In the genomic region with DNA sequence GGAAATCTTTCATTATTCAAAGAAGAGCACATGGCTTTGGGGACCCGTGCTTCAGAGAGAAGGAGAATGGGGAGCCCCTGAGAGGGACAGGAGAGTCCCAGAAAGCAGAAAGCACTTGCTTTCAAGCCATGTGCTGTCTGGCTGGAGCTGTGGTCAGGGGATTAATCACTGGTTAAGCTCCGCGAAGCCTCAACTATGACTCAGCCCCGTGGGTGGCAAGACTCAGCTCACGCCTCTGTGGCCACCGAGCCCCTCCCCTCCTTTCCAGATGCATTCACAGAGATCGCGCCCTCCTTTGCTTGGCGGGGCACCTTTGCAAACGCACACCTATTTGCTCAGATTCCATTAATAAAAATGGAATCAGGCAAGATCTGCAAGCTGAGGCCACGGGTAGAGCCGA, we compare ENCODE assay signal across 17 cellular contexts.
DNase-seq lines count a peak whose midpoint lies in the region; ATAC-seq and FAIRE-seq lines count a peak whose summit lies in the region.
"Had no signal": no experiment of that assay in that cellular context is flagged by ENCODE, and none has a peak within 500 bp of the region (broad histone marks: within the 10 kb centered on the region; RNA-seq: fewer than 3 reads in every experiment).

No MANE protein-coding gene starts in this region.

- peak; percentile 33 for DNase-seq in stimulated activated naive CD8-positive, alpha-beta T cell treated with anti-CD3 and anti-CD28 coated beads, Interleukin-15, Interleukin-2, amounts not matched to agents 100 U/mL and 50 U/mL, for 24 hours
- DNase-seq in stimulated activated naive CD8-positive, alpha-beta T cell treated with anti-CD3 and anti-CD28 coated beads, Interleukin-15, amount 100 ng/mL, for 72 hours = no peak
- DNase-seq in RPMI7951 (ENCODE audit: low read depth) (peak; percentile 47), iPS-NIHi7 (ENCODE audit: extremely low spot score) (peak; percentile 48), urothelium cell line (ENCODE audit: low spot score) (peak; percentile 83), right cardiac atrium (no peak), NCI-H1930 (lab: John Stamatoyannopoulos, UW) (no peak)
- DNase-seq: activated CD8-positive, alpha-beta memory T cell treated with anti-CD3 and anti-CD28 coated beads, Interleukin-2, amount 10 ng/mL, durations not matched to agents 7 days and 5 days; activated naive CD4-positive, alpha-beta T cell treated with anti-CD3 and anti-CD28 coated beads, Interleukin-2, amount 50 U/mL, for 16 hours; DMS 273 treated with DMSO at 0.1 percent for 48 hours; NCI-H1105 treated with DMSO at 0.1 percent for 48 hours; NCI-H345; stimulated activated CD4-positive, alpha-beta T cell treated with anti-CD3 and anti-CD28 coated beads, Interleukin-2, amount 100 ng/mL, for 48 hours; uterus had no signal

- H3K9me3 ChIP-seq in right cardiac atrium (ENCODE audit: control insufficient read depth, low read length) = no peaks in the 10 kb centered on the region
- H3K9me3 ChIP-seq: uterus had no signal

- no peak for ATAC-seq in stimulated activated naive CD8-positive, alpha-beta T cell treated with anti-CD3 and anti-CD28 coated beads, Interleukin-15, Interleukin-2, amounts not matched to agents 100 U/mL and 50 U/mL, for 24 hours
- no peak for ATAC-seq in stimulated activated naive CD8-positive, alpha-beta T cell treated with anti-CD3 and anti-CD28 coated beads, Interleukin-15, amount 100 ng/mL, for 72 hours
- ATAC-seq in HG03571 (IDR thresholded peaks at IDR 0.05; ENCODE audit: unreplicated experiment) = no peak
- ATAC-seq in right cardiac atrium = no peak
- ATAC-seq: activated CD8-positive, alpha-beta memory T cell treated with anti-CD3 and anti-CD28 coated beads, Interleukin-2, amount 10 ng/mL, durations not matched to agents 7 days and 5 days; HepG2; naive thymus-derived CD8-positive, alpha-beta T cell had no signal

- H3K27ac ChIP-seq in right cardiac atrium (ENCODE audit: low read length) = no peak overlapping the region
- H3K27ac ChIP-seq: uterus had no signal

- intact Hi-C loops in right cardiac atrium (cut with DNase I) = no loop called here

- peaks cover 17% of the 10 kb centered on the region for H3K27me3 Mint-ChIP-seq in stimulated activated naive CD8-positive, alpha-beta T cell treated with anti-CD3 and anti-CD28 coated beads, Interleukin-15, amount 100 ng/mL, for 72 hours
- H3K27me3 Mint-ChIP-seq: activated CD8-positive, alpha-beta memory T cell treated with anti-CD3 and anti-CD28 coated beads, Interleukin-2, amount 10 ng/mL, durations not matched to agents 7 days and 5 days had no signal

- peaks cover 4 to 10% of the 10 kb centered on the region in 2 donors for H3K9me3 Mint-ChIP-seq in stimulated activated naive CD8-positive, alpha-beta T cell treated with anti-CD3 and anti-CD28 coated beads, Interleukin-15, amount 100 ng/mL, for 72 hours

- 42% methylated on average over 12 of the region's 12 CpGs for WGBS in right cardiac atrium

- no peak overlapping the region for H3K27ac Mint-ChIP-seq in stimulated activated naive CD8-positive, alpha-beta T cell treated with anti-CD3 and anti-CD28 coated beads, Interleukin-15, amount 100 ng/mL, for 72 hours
- H3K27ac Mint-ChIP-seq: activated CD8-positive, alpha-beta memory T cell treated with anti-CD3 and anti-CD28 coated beads, Interleukin-2, amount 10 ng/mL, durations not matched to agents 7 days and 5 days; naive thymus-derived CD8-positive, alpha-beta T cell had no signal

- no peak overlapping the region for H3K4me3 ChIP-seq in right cardiac atrium (ENCODE audit: low read length)
- H3K4me3 ChIP-seq: uterus had no signal

- no peaks in the 10 kb centered on the region for H3K4me1 Mint-ChIP-seq in stimulated activated naive CD8-positive, alpha-beta T cell treated with anti-CD3 and anti-CD28 coated beads, Interleukin-15, amount 100 ng/mL, for 72 hours
- H3K4me1 Mint-ChIP-seq: activated CD8-positive, alpha-beta memory T cell treated with anti-CD3 and anti-CD28 coated beads, Interleukin-2, amount 10 ng/mL, durations not matched to agents 7 days and 5 days; naive thymus-derived CD8-positive, alpha-beta T cell had no signal

- no peaks in the 10 kb centered on the region for H3K4me1 ChIP-seq in right cardiac atrium (ENCODE audit: control insufficient read depth, insufficient read depth, low read length)
- H3K4me1 ChIP-seq: uterus had no signal

- no peak overlapping the region for H3K4me3 Mint-ChIP-seq in stimulated activated naive CD8-positive, alpha-beta T cell treated with anti-CD3 and anti-CD28 coated beads, Interleukin-15, amount 100 ng/mL, for 72 hours
- H3K4me3 Mint-ChIP-seq: activated CD8-positive, alpha-beta memory T cell treated with anti-CD3 and anti-CD28 coated beads, Interleukin-2, amount 10 ng/mL, durations not matched to agents 7 days and 5 days; naive thymus-derived CD8-positive, alpha-beta T cell had no signal

- no peaks in the 10 kb centered on the region for H3K27me3 ChIP-seq in right cardiac atrium (ENCODE audit: control insufficient read depth, insufficient read depth)
- H3K27me3 ChIP-seq: uterus had no signal

- FAIRE-seq in urothelium cell line (lab: Jason Lieb, UNC) = no peak
- FAIRE-seq: HepG2 had no signal

Comparison
In these comparisons a context has a peak if more than half of its experiments do, and no peak if none do; other contexts are left out.
1. DNase-seq: peak in stimulated activated naive CD8-positive, alpha-beta T cell treated with anti-CD3 and anti-CD28 coated beads, Interleukin-15, Interleukin-2, amounts not matched to agents 100 U/mL and 50 U/mL, for 24 hours (single experiment), RPMI7951 (single experiment), iPS-NIHi7 (single experiment) and urothelium cell line (single experiment); none in stimulated activated naive CD8-positive, alpha-beta T cell treated with anti-CD3 and anti-CD28 coated beads, Interleukin-15, amount 100 ng/mL, for 72 hours (0 of 2), right cardiac atrium (0 of 3) and NCI-H1930 (0 of 2).